ENCODE assay signal across 18 cellular contexts in the genomic region with DNA sequence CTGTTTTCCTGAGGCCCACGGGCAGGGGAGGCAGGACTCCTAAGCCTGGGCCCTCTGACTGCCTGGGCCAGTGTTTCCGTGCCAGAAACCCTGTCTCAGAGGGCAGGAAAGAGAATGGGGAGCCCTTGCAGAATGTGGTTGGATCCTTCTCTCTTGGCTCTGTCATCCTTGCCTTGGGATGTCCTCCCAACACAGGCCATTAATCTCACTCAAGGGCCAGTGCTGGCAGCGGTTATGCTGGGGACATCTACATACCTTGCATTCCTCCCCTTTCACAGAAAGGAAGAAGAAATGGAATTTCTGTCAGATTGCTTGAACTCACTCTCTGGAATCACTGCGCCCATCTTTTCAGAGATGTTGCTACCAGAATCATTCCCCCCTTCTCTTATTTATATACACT.
DNase-seq lines count a peak whose midpoint lies in the region; ATAC-seq and TF ChIP-seq lines count a peak whose summit lies in the region.
"Had no signal": no experiment of that assay in that cellular context is flagged by ENCODE, and none has a peak within 500 bp of the region (broad histone marks: within the 10 kb centered on the region; RNA-seq: fewer than 3 reads in every experiment).

No MANE protein-coding gene starts in this region.

- TF ChIP-seq EP300 in SK-N-SH (IDR thresholded peaks at IDR 0.05; ENCODE audit: borderline replicate concordance in 1 of 2, low read depth in 1 of 2, low read length in 1 of 2), result no peak
- TF ChIP-seq EP300 in suprapubic skin (IDR thresholded peaks at IDR 0.05), result no peak

- no peak for TF ChIP-seq RAD21 in SK-N-SH (IDR thresholded peaks at IDR 0.05; ENCODE audit: low read length)

- no peaks in the 10 kb centered on the region for H4K20me1 ChIP-seq in SK-N-SH (ENCODE audit: insufficient read depth)

- no peaks in the 10 kb centered on the region for H3F3A ChIP-seq in SK-N-SH (replicated peaks; ENCODE audit: insufficient read depth)

- H3K27ac ChIP-seq in SK-N-SH (ENCODE audit: low read depth in 2 of 2, low read length in 1 of 2), result no peak overlapping the region
- peak overlapping the region; percentile 76 for H3K27ac ChIP-seq in substantia nigra (ENCODE audit: low read depth, low read length, poor library complexity, severe bottlenecking)
- no peak overlapping the region for H3K27ac ChIP-seq in suprapubic skin
- H3K27ac ChIP-seq: SJCRH30 had no signal

- WGBS in SK-N-SH (ENCODE audit: low lambda C conversion rate), result 74% methylated on average over 4 of the region's 4 CpGs
- WGBS in suprapubic skin, result 75% methylated on average over 4 of the region's 4 CpGs

- H3K79me2 ChIP-seq in SK-N-SH (ENCODE audit: insufficient read depth), result no peaks in the 10 kb centered on the region

- no peaks in the 10 kb centered on the region for H3K9me3 ChIP-seq in SK-N-SH
- H3K9me3 ChIP-seq in suprapubic skin, result no peaks in the 10 kb centered on the region
- H3K9me3 ChIP-seq: BE2C, SJCRH30 had no signal

- H3K4me3 ChIP-seq in SK-N-SH (ENCODE audit: low read depth in 2 of 2, low read length in 1 of 2) (no peak overlapping the region), suprapubic skin (no peak overlapping the region)
- H3K4me3 ChIP-seq: K562, SJCRH30 had no signal

- no peak overlapping the region for H3K9ac ChIP-seq in SK-N-SH

- no peak for ATAC-seq in HG03442 (IDR thresholded peaks at IDR 0.05; ENCODE audit: unreplicated experiment)
- ATAC-seq: K562 had no signal

- CTCF ChIA-PET in SK-N-SH (lab: Yijun Ruan, JAX), result interaction anchor here (0.9 to 2.4 kb wide), 2 partner anchors 13 to 95 kb away, joined by 3 to 8 read pairs; no protein-coding TSS in a partner anchor

- H3K36me3 ChIP-seq in SK-N-SH (replicated peaks in 1 of 2; ENCODE audit: control insufficient read depth in 1 of 2, insufficient read depth in 2 of 2, low read length in 1 of 2) (no peaks in the 10 kb centered on the region), suprapubic skin (no peaks in the 10 kb centered on the region)
- H3K36me3 ChIP-seq: BE2C, SJCRH30 had no signal

- DNase-seq in ELF-1 (ENCODE audit: low read depth, low spot score) (peak; percentile 24), SK-N-SH (no peak), medulla oblongata (ENCODE audit: extremely low spot score) (peak; percentile 30), substantia nigra (lab: John Stamatoyannopoulos, UW) (no peak), suprapubic skin (ENCODE audit: low spot score in 2 of 2) (no peak), GM19238 (ENCODE audit: insufficient read length, low spot score) (no peak)
- DNase-seq: ACHN; CD4-positive, alpha-beta T cell; DMS79 treated with DMSO at 0.1 percent for 48 hours; GF-D8; HFFc6; NCI-H1436; NCI-H2029; NCI-H748 treated with DMSO at 0.1 percent for 48 hours; SJCRH30 had no signal

- no peak for TF ChIP-seq POLR2A in suprapubic skin (IDR thresholded peaks at IDR 0.05)

- TF ChIP-seq CTCF in SK-N-SH (IDR thresholded peaks at IDR 0.05), result no peak
- TF ChIP-seq CTCF in suprapubic skin (IDR thresholded peaks at IDR 0.05), result no peak

- H3K4me1 ChIP-seq in SK-N-SH (ENCODE audit: control insufficient read depth in 1 of 2, insufficient read depth in 2 of 2, low read depth in 1 of 2, low read length in 1 of 2) (peaks cover 0 to 14% of the 10 kb centered on the region in 2 experiments; a peak in 1 of 4 replicates), suprapubic skin (no peaks in the 10 kb centered on the region)
- H3K4me1 ChIP-seq: BE2C, SJCRH30 had no signal

- no peak overlapping the region for H3K4me2 ChIP-seq in SK-N-SH

- H2AFZ ChIP-seq in SK-N-SH (ENCODE audit: low read depth), result no peak overlapping the region

- POLR2A ChIA-PET in SK-N-SH (lab: Yijun Ruan, JAX), result no interaction called here

- H3K9me2 ChIP-seq in SK-N-SH, result no peaks in the 10 kb centered on the region

- H3K27me3 ChIP-seq in SK-N-SH (ENCODE audit: insufficient read depth) (no peaks in the 10 kb centered on the region), suprapubic skin (peaks cover 4% of the 10 kb centered on the region)
- H3K27me3 ChIP-seq: SJCRH30 had no signal

TF ChIP-seq in SK-N-SH, 30 proteins besides CTCF, POLR2A, EP300 and RAD21:
- TF ChIP-seq NRF1 (IDR thresholded peaks at IDR 0.05; ENCODE audit: low read depth, low read length), result no peak
- TF ChIP-seq, protein P1, sequence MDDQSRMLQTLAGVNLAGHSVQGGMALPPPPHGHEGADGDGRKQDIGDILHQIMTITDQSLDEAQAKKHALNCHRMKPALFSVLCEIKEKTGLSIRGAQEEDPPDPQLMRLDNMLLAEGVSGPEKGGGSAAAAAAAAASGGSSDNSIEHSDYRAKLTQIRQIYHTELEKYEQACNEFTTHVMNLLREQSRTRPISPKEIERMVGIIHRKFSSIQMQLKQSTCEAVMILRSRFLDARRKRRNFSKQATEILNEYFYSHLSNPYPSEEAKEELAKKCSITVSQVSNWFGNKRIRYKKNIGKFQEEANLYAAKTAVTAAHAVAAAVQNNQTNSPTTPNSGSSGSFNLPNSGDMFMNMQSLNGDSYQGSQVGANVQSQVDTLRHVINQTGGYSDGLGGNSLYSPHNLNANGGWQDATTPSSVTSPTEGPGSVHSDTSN (IDR thresholded peaks at IDR 0.05), result peak; percentile 78

Comparison
In these comparisons a context has a peak if more than half of its experiments do, and no peak if none do; other contexts are left out.
1. DNase-seq: peak in ELF-1 (single experiment) and medulla oblongata (single experiment); none in SK-N-SH (single experiment), substantia nigra (0 of 49), suprapubic skin (0 of 2) and GM19238 (single experiment).